Comparison of ENCODE assay signal across 16 cellular contexts in the genomic region with DNA sequence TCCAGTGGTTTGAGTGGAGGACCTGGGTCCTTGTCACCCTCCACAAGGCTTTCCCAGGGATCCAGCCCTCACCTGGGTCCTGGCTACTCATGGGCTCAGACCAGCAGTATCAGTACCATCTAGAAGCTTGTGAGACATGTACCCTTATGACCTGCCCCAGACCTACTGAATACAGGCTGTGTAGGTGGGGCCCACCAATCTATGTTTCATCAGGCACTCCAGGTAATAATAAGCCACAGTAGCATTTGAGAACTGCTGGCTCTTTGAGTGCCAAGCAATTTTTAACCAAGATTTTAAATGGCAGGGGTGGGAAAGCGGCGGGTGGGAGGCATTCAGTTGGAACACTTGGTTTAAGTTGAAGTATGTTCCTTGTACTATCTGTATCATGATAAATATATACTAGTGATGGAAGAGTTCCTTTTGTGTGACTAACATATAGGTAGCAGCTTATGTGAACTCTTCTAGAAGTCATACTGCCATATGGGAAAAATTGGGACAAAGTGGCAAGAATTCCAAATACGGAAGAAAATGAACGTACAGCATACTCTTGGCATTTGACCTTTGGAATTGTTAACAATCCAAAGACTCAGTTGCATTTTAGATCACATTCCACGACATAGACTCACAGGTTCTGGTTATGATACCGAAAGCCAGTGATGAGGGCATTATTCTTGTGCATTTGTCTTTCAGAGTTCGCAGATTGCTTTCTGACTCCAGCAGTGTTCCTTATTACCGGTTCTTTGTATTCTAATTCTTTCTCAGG.
DNase-seq lines count a peak whose midpoint lies in the region; ATAC-seq, FAIRE-seq and TF ChIP-seq lines count a peak whose summit lies in the region.
"Had no signal": no experiment of that assay in that cellular context is flagged by ENCODE, and none has a peak within 500 bp of the region (broad histone marks: within the 10 kb centered on the region; RNA-seq: fewer than 3 reads in every experiment).

No MANE protein-coding gene starts in this region.

- H3K27ac ChIP-seq in GM23338 (ENCODE audit: low read depth) (peak overlapping the region; percentile 55; the same call in 1 of the 2 replicates), stomach (peak overlapping the region; percentile 7 to 84 (median 59))
- H3K27ac ChIP-seq: C4-2B, SJSA1, WERI-Rb-1 had no signal

- H3K27me3 Mint-ChIP-seq in GM23338 (ENCODE audit: insufficient read depth, low read depth, poor library complexity), result peaks cover 4% of the 10 kb centered on the region

- WGBS in stomach, 5 donors, result 87 to 95% (median 90%) methylated on average over 8 of the region's 8 CpGs

- no peaks in the 10 kb centered on the region for H3K9me2 ChIP-seq in GM23338 (ENCODE audit: insufficient read depth)

- H3F3A ChIP-seq in GM23338 (replicated peaks; ENCODE audit: low read depth), result no peaks in the 10 kb centered on the region

- H3K36me3 ChIP-seq in GM23338 (ENCODE audit: insufficient read depth) (no peaks in the 10 kb centered on the region; the same call in 1 of the 2 replicates), stomach (peaks cover 0 to 44% (median 7%) of the 10 kb centered on the region in 4 donors)
- H3K36me3 ChIP-seq: WERI-Rb-1 had no signal

- no peaks in the 10 kb centered on the region for H3K9me3 ChIP-seq in stomach
- H3K9me3 ChIP-seq: SJSA1 had no signal

- intact Hi-C loops in stomach (cut with DNase I; ENCODE audit: low total_unique reads), result no loop called here

- H3K4me3 ChIP-seq in GM23338 (no peak overlapping the region), stomach (no peak overlapping the region)
- H3K4me3 ChIP-seq: SJSA1 had no signal

- H3K79me2 ChIP-seq in GM23338 (replicated peaks; ENCODE audit: insufficient read depth), result peaks cover 4% of the 10 kb centered on the region; the same call in 1 of the 2 replicates

- peak overlapping the region; percentile 67; the same call in 1 of the 2 replicates for H3K27ac Mint-ChIP-seq in GM23338
- H3K27ac Mint-ChIP-seq: stimulated activated effector memory CD8-positive, alpha-beta T cell treated with anti-CD3 and anti-CD28 coated beads, Interleukin-12 subunit alpha, Interleukin-12 subunit beta, amount 100 ng/mL, for 72 hours had no signal

- H3K36me3 Mint-ChIP-seq in GM23338 (ENCODE audit: low read depth), result peaks cover 19% of the 10 kb centered on the region

- DNase-seq in GM23338 (ENCODE audit: low spot score) (no peak), astrocyte of the hippocampus (ENCODE audit: low read depth, low spot score) (peak; percentile 61), left kidney (ENCODE audit: low read depth, low spot score) (peak; percentile 40), stomach (no peak), frontal cortex (ENCODE audit: low spot score in 2 of 2) (no peak), kidney glomerular epithelial cell (lab: John Stamatoyannopoulos, UW) (no peak), foreskin melanocyte (no peak)
- DNase-seq in activated T-cell treated with anti-CD3 and anti-CD28 coated beads, Interleukin-2, amount 50 U/mL, for 1 hour, result no peak
- DNase-seq: activated CD8-positive, alpha-beta memory T cell treated with anti-CD3 and anti-CD28 coated beads, Interleukin-2, amount 50 U/mL, for 4 hours; GDM1; NCI-H1436 treated with DMSO at 0.1 percent for 48 hours; stimulated activated CD4-positive, alpha-beta T cell treated with anti-CD3 and anti-CD28 coated beads, Interleukin-2, amount 100 ng/mL, for 24 hours; WERI-Rb-1 had no signal

- ATAC-seq in GM23338, result no peak
- ATAC-seq: stimulated activated effector memory CD8-positive, alpha-beta T cell treated with anti-CD3 and anti-CD28 coated beads, Interleukin-12 subunit alpha, Interleukin-12 subunit beta, amount 100 ng/mL, for 72 hours had no signal

- no peak overlapping the region for H2AFZ ChIP-seq in GM23338

- H3K27me3 ChIP-seq in GM23338 (ENCODE audit: insufficient read depth), result no peaks in the 10 kb centered on the region
- H3K27me3 ChIP-seq in stomach, result no peaks in the 10 kb centered on the region
- H3K27me3 ChIP-seq: SJSA1 had no signal

- H3K4me1 Mint-ChIP-seq in GM23338, result peaks cover 41% of the 10 kb centered on the region

- H3K9me3 Mint-ChIP-seq in GM23338, result no peaks in the 10 kb centered on the region; the same call in 2 of the 3 replicates
- H3K9me3 Mint-ChIP-seq: stimulated activated effector memory CD8-positive, alpha-beta T cell treated with anti-CD3 and anti-CD28 coated beads, Interleukin-12 subunit alpha, Interleukin-12 subunit beta, amount 100 ng/mL, for 72 hours had no signal

- FAIRE-seq in frontal cortex (lab: Jason Lieb, UNC), result no peak

- no peak for TF ChIP-seq EP300 in stomach (IDR thresholded peaks at IDR 0.05)

- H3K4me2 ChIP-seq in GM23338, result no peak overlapping the region

- H3K4me1 ChIP-seq in GM23338 (ENCODE audit: insufficient read depth) (peaks cover 36% of the 10 kb centered on the region), stomach (peaks cover 12 to 82% (median 51%) of the 10 kb centered on the region in 4 donors)
- H3K4me1 ChIP-seq: SJSA1 had no signal

- TF ChIP-seq CTCF in GM23338 (conservative IDR thresholded peaks at IDR 0.05; ENCODE audit: low read depth in 2 of 2) (no peak), stomach (IDR thresholded peaks at IDR 0.05) (no peak)

- no peak for TF ChIP-seq POLR2A in stomach (IDR thresholded peaks at IDR 0.05)

- no peaks in the 10 kb centered on the region for H4K20me1 ChIP-seq in GM23338 (replicated peaks; ENCODE audit: insufficient read depth)

- no peak overlapping the region for H3K4me3 Mint-ChIP-seq in GM23338
- H3K4me3 Mint-ChIP-seq: stimulated activated effector memory CD8-positive, alpha-beta T cell treated with anti-CD3 and anti-CD28 coated beads, Interleukin-12 subunit alpha, Interleukin-12 subunit beta, amount 100 ng/mL, for 72 hours had no signal

TF ChIP-seq in GM23338, 12 proteins besides CTCF, POLR2A, EP300 and RAD21 (continues in another document):
- TF ChIP-seq POLR2AphosphoS5 (IDR thresholded peaks at IDR 0.05; ENCODE audit: low read depth) (no peak), ZNF114 (CRISPR knock-in tag; IDR thresholded peaks at IDR 0.05) (no peak), STAT1 (IDR thresholded peaks at IDR 0.05; ENCODE audit: unreplicated experiment) (no peak), JUNB (IDR thresholded peaks at IDR 0.05; ENCODE audit: unreplicated experiment) (no peak)
- TF ChIP-seq, protein P1, sequence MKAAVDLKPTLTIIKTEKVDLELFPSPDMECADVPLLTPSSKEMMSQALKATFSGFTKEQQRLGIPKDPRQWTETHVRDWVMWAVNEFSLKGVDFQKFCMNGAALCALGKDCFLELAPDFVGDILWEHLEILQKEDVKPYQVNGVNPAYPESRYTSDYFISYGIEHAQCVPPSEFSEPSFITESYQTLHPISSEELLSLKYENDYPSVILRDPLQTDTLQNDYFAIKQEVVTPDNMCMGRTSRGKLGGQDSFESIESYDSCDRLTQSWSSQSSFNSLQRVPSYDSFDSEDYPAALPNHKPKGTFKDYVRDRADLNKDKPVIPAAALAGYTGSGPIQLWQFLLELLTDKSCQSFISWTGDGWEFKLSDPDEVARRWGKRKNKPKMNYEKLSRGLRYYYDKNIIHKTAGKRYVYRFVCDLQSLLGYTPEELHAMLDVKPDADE (IDR thresholded peaks at IDR 0.05), result no peak

Comparison
In these comparisons a context has a peak if more than half of its experiments do, and no peak if none do; other contexts are left out.
1. DNase-seq: peak in astrocyte of the hippocampus (single experiment) and left kidney (single experiment); none in GM23338 (single experiment), stomach (single experiment), frontal cortex (0 of 2), kidney glomerular epithelial cell (single experiment), foreskin melanocyte (single experiment) and activated T-cell treated with anti-CD3 and anti-CD28 coated beads, Interleukin-2, amount 50 U/mL, for 1 hour (single experiment).